Comparison of ENCODE assay signal across 21 cellular contexts in the genomic region with DNA sequence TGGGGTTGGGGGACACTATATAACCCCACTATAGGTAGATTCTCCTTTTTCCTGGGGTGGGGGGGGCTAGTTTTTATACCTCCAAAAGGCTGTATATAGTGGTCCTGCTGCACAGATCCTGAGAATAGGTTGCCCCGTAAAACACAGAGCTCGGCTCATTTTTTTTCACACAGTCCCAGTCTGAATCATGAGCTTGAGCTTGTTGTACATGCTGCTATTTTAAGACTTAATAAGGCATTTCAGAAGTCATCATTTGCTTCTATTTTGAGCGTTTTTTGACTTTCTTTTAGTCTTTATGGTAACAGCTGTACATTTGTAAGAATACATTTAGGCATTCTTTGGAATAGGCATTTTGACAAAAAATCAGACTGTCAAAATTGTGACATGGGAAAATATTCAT.
"Had no signal": no experiment of that assay in that cellular context is flagged by ENCODE, and none has a peak within 500 bp of the region (broad histone marks: within the 10 kb centered on the region; RNA-seq: fewer than 3 reads in every experiment).

No MANE protein-coding gene starts in this region.

- H3K27ac Mint-ChIP-seq: activated CD8-positive, alpha-beta T cell treated with anti-CD3 and anti-CD28 coated beads for 36 hours; neural progenitor cell; stimulated activated naive CD8-positive, alpha-beta T cell treated with anti-CD3 and anti-CD28 coated beads, Interleukin-15, Interleukin-2, amounts not matched to agents 100 ng/mL and 50 ng/mL, for 24 hours had no signal

- H3K4me3 Mint-ChIP-seq: activated CD8-positive, alpha-beta T cell treated with anti-CD3 and anti-CD28 coated beads for 36 hours; central memory CD8-positive, alpha-beta T cell; naive thymus-derived CD8-positive, alpha-beta T cell; neural progenitor cell; stimulated activated naive CD8-positive, alpha-beta T cell treated with anti-CD3 and anti-CD28 coated beads, Interleukin-15, Interleukin-2, amounts not matched to agents 100 ng/mL and 50 ng/mL, for 24 hours had no signal

- H2AFZ ChIP-seq: neural progenitor cell had no signal

- H3K27me3 Mint-ChIP-seq: activated CD8-positive, alpha-beta T cell treated with anti-CD3 and anti-CD28 coated beads for 36 hours; central memory CD8-positive, alpha-beta T cell; naive thymus-derived CD8-positive, alpha-beta T cell; stimulated activated naive CD8-positive, alpha-beta T cell treated with anti-CD3 and anti-CD28 coated beads, Interleukin-15, Interleukin-2, amounts not matched to agents 100 ng/mL and 50 ng/mL, for 24 hours had no signal

- H3K4me3 ChIP-seq: colonic mucosa, heart right ventricle, lower lobe of right lung, neural progenitor cell, prostate gland, transverse colon had no signal

- H3K27me3 ChIP-seq: brain microvascular endothelial cell, colonic mucosa, heart right ventricle, neural progenitor cell, transverse colon had no signal

- ATAC-seq: activated CD8-positive, alpha-beta T cell treated with anti-CD3 and anti-CD28 coated beads for 36 hours; activated naive CD4-positive, alpha-beta T cell treated with anti-CD3 and anti-CD28 coated beads, Interleukin-2, amount 50 U/mL, for 72 hours; lower lobe of right lung; naive thymus-derived CD8-positive, alpha-beta T cell had no signal

- H3K27ac ChIP-seq: brain microvascular endothelial cell, colonic mucosa, epithelial cell of prostate, lower lobe of right lung, neural progenitor cell, prostate gland had no signal

- H3K4me2 ChIP-seq: neural progenitor cell had no signal

- H3K9ac ChIP-seq: neural progenitor cell had no signal

- H3K4me1 ChIP-seq: colonic mucosa, lower lobe of right lung, prostate gland had no signal

- FAIRE-seq: kidney, urothelium cell line had no signal

- H3K9me3 Mint-ChIP-seq: activated CD8-positive, alpha-beta T cell treated with anti-CD3 and anti-CD28 coated beads for 36 hours; activated naive CD4-positive, alpha-beta T cell treated with anti-CD3 and anti-CD28 coated beads, Interleukin-2, amount 50 U/mL, for 72 hours; central memory CD8-positive, alpha-beta T cell; neural progenitor cell; stimulated activated naive CD8-positive, alpha-beta T cell treated with anti-CD3 and anti-CD28 coated beads, Interleukin-15, Interleukin-2, amounts not matched to agents 100 ng/mL and 50 ng/mL, for 24 hours had no signal

- H3K9me3 ChIP-seq: colonic mucosa, lower lobe of right lung, prostate gland, transverse colon had no signal

- H3K36me3 ChIP-seq: brain microvascular endothelial cell, neural progenitor cell, prostate gland had no signal

- DNase-seq: activated CD4-positive, alpha-beta T cell treated with anti-CD3 and anti-CD28 coated beads for 48 hours; activated CD8-positive, alpha-beta T cell treated with anti-CD3 and anti-CD28 coated beads for 36 hours; activated gamma-delta T cell treated with Interleukin-2 at 50 U/mL for 16 hours; aorta; brain microvascular endothelial cell; colonic mucosa; heart right ventricle; kidney; lower lobe of right lung; naive thymus-derived CD8-positive, alpha-beta T cell; right cardiac atrium; stimulated activated CD4-positive, alpha-beta T cell treated with anti-CD3 and anti-CD28 coated beads, Interleukin-12 subunit alpha, Interleukin-12 subunit beta, amount 100 ng/mL, for 4 hours; stimulated activated CD4-positive, alpha-beta T cell treated with anti-CD3 and anti-CD28 coated beads, Interleukin-4, amount 100 ng/mL, for 4 hours; transverse colon had no signal
